In genomic region chr4:32196950-32197688, GRCh38 we compare ENCODE assay signal across 1 cellular context.
TF ChIP-seq lines count a peak whose summit lies in the region.

No MANE protein-coding gene starts in this region.

TF ChIP-seq in GM23338, 12 proteins besides CTCF, POLR2A, EP300 and RAD21 (continued from another document):
- TF ChIP-seq, protein P1, sequence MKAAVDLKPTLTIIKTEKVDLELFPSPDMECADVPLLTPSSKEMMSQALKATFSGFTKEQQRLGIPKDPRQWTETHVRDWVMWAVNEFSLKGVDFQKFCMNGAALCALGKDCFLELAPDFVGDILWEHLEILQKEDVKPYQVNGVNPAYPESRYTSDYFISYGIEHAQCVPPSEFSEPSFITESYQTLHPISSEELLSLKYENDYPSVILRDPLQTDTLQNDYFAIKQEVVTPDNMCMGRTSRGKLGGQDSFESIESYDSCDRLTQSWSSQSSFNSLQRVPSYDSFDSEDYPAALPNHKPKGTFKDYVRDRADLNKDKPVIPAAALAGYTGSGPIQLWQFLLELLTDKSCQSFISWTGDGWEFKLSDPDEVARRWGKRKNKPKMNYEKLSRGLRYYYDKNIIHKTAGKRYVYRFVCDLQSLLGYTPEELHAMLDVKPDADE (IDR thresholded peaks at IDR 0.05) = no peak
